Comparison of ENCODE assay signal across 8 cellular contexts in the genomic region with DNA sequence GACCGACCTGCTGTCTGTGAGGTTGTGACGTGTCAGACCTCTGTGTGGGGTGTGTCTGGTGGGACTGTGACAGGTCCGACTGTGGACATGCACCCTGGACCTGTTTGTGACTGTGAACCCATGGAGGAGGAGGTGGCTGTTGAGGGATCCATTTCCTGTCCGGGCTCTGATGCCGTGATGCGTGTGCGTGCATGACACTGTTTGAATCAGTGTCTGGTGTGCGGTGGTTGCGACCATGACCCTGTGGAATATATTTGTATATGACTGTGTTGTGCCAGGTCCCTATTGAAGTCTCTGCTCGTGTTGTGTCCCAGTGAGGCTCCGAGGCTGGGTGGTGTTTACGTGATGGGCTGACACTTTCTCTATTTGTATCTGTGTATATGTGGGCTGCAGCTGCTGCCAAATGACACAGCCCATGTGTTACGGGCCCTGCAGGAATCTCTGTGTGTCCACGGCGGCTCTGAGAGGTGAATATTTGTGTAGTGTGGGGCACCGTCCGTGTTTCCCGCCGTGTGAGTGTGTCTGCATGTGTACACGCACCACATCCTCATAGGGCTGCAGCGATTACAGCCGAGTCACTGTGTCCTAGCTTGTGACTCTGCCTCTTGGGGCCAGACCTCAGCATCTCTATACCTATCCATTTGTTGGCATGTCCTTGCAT. TPM values are rescaled to one million over a fixed set of nuclear protein-coding genes. Genes with fewer than 3 reads are reported as not detected.
DNase-seq lines count a peak whose midpoint lies in the region; ATAC-seq, FAIRE-seq and TF ChIP-seq lines count a peak whose summit lies in the region.

No MANE protein-coding gene starts in this region.

- WGBS in SK-N-SH (ENCODE audit: low lambda C conversion rate): 89% methylated on average over 14 of the region's 22 CpGs
- 3% methylated on average over 22 of the region's 22 CpGs for WGBS in GM12878 (ENCODE audit: insufficient coverage, insufficient replicate concordance, low lambda C conversion rate, missing lambda C conversion rate)

- in situ Hi-C loops in GM12878 (cut with MboI): no loop called here

- H3F3A ChIP-seq in SK-N-SH (replicated peaks; ENCODE audit: insufficient read depth): peaks cover 74% of the 10 kb centered on the region

- no peaks in the 10 kb centered on the region for H3K9me3 Mint-ChIP-seq in naive B cell

- POLR2A ChIA-PET in SK-N-SH (lab: Yijun Ruan, JAX): no interaction called here
- POLR2A ChIA-PET in GM12878 (lab: Charles Lee): interaction anchor here (0.9 to 1.6 kb wide), 3 partner anchors 18 to 36 kb away, joined by 3 to 5 read pairs (median 4); partner anchors contain the start of genes B9D2 and TGFB1

- no peak for TF ChIP-seq EP300 in SK-N-SH (IDR thresholded peaks at IDR 0.05; ENCODE audit: borderline replicate concordance in 1 of 2, low read depth in 1 of 2, low read length in 1 of 2)
- no peak for TF ChIP-seq EP300 in GM12878 (IDR thresholded peaks at IDR 0.05; ENCODE audit: borderline replicate concordance in 1 of 2, control insufficient read depth in 1 of 2, low read depth in 2 of 2, low read length in 2 of 2)

- peaks cover 32 to 39% of the 10 kb centered on the region in 2 experiments for H3K4me1 ChIP-seq in SK-N-SH (ENCODE audit: control insufficient read depth in 1 of 2, insufficient read depth in 2 of 2, low read depth in 1 of 2, low read length in 1 of 2)
- H3K4me1 ChIP-seq in GM12878 (ENCODE audit: control insufficient read depth, insufficient read depth, low read length): peaks cover 37% of the 10 kb centered on the region

- no peak for TF ChIP-seq CTCF in SK-N-SH (IDR thresholded peaks at IDR 0.05)
- no peak for TF ChIP-seq CTCF in GM12878 (IDR thresholded peaks at IDR 0.05 in 2 of 3, conservative IDR thresholded peaks at IDR 0.05 in 1 of 3; ENCODE audit: control insufficient read depth in 2 of 3, extremely low read depth in 1 of 3, insufficient read depth in 1 of 3, low read depth in 3 of 3, low read length in 3 of 3)

- SMC1A ChIA-PET in GM12878 (lab: Charles Lee; ENCODE audit: uncharacterized antibody, unreplicated experiment): interaction anchor here (1.8 kb wide), 1 partner anchor 65 kb away, joined by 5 read pairs; the partner anchor contains the start of gene HNRNPUL1

- no peak overlapping the region for H2AFZ ChIP-seq in SK-N-SH (ENCODE audit: low read depth)
- H2AFZ ChIP-seq in GM12878 (ENCODE audit: control insufficient read depth, low read depth, low read length): no peak overlapping the region; the same call in 1 of the 2 replicates

- CTCF ChIA-PET in SK-N-SH (lab: Yijun Ruan, JAX) (interaction anchor here (0.7 to 1.4 kb wide), 3 partner anchors 20 to 700 kb away, joined by 3 to 5 read pairs (median 5); no protein-coding TSS in a partner anchor), GM12878 (lab: Yijun Ruan, JAX) (interaction anchor here (0.6 to 2.1 kb wide), 2 partner anchors 24 to 27 kb away, joined by 3 to 8 read pairs; no protein-coding TSS in a partner anchor)

- FAIRE-seq in GM12878 (lab: Jason Lieb, UNC) (peak; percentile 7), H54 (lab: Jason Lieb, UNC) (no peak)

- H3K4me3 ChIP-seq in SK-N-SH (ENCODE audit: low read depth in 2 of 2, low read length in 1 of 2): no peak overlapping the region
- peak overlapping the region; percentile 46; the same call in 1 of the 2 replicates for H3K4me3 ChIP-seq in GM12878

- H3K27ac ChIP-seq in SK-N-SH (ENCODE audit: low read depth in 2 of 2, low read length in 1 of 2) (peak overlapping the region in 1 of 2 experiments; percentile 100; a peak in 1 of 4 replicates), GM12878 (ENCODE audit: control insufficient read depth, insufficient read depth) (peak overlapping the region; percentile 93)

- peak overlapping the region; percentile 96 to 100 (median 98) for H3K27ac Mint-ChIP-seq in naive B cell

- H3K9me2 ChIP-seq in SK-N-SH: no peaks in the 10 kb centered on the region

- peak overlapping the region; percentile 77 to 91 (median 84) for H3K4me3 Mint-ChIP-seq in naive B cell

- TF ChIP-seq RAD21 in SK-N-SH (IDR thresholded peaks at IDR 0.05; ENCODE audit: low read length): no peak
- no peak for TF ChIP-seq RAD21 in GM12878 (IDR thresholded peaks at IDR 0.05; ENCODE audit: insufficient read depth, low read depth, low read length)

- H3K36me3 ChIP-seq in SK-N-SH (replicated peaks in 1 of 2; ENCODE audit: control insufficient read depth in 1 of 2, insufficient read depth in 2 of 2, low read length in 1 of 2) (peaks cover 6 to 24% of the 10 kb centered on the region in 2 experiments), GM12878 (ENCODE audit: control insufficient read depth in 2 of 2, insufficient read depth in 2 of 2, low read length in 1 of 2) (peaks cover 9 to 27% of the 10 kb centered on the region in 2 experiments)

- no peaks in the 10 kb centered on the region for H3K27me3 Mint-ChIP-seq in naive B cell

- BruUV-seq in GM12878 (replicated peaks; lab: Mats Ljungman, UMichigan): no TSS peak

- H4K20me1 ChIP-seq in SK-N-SH (ENCODE audit: insufficient read depth) (peaks cover 8% of the 10 kb centered on the region), GM12878 (ENCODE audit: control insufficient read depth, insufficient read depth) (no peaks in the 10 kb centered on the region)

- ATAC-seq in SK-N-SH treated with all-trans-retinoic acid at 6 μM for 48 hours (no peak), HG03520 (IDR thresholded peaks at IDR 0.05; ENCODE audit: unreplicated experiment) (peak; percentile 24), GM12878 (peak; percentile 19), naive B cell (ENCODE audit: low read depth in 2 of 2) (peak; percentile 2), HG03139 (IDR thresholded peaks at IDR 0.05; ENCODE audit: unreplicated experiment) (no peak)

- TF ChIP-seq POLR2A in GM12878 (IDR thresholded peaks at IDR 0.05; ENCODE audit: low read depth, low read length) (peak; percentile 56), H54 (IDR thresholded peaks at IDR 0.05; ENCODE audit: low read depth, low read length) (no peak)

- intact Hi-C loops in GM12878 (cut with micrococcal nuclease; ENCODE audit: unreplicated experiment): no loop called here

- H3K9ac ChIP-seq in SK-N-SH: no peak overlapping the region
- peak overlapping the region; percentile 75; the same call in 1 of the 2 replicates for H3K9ac ChIP-seq in GM12878 (ENCODE audit: control insufficient read depth, insufficient read depth, low read length)

- DNase-seq in SK-N-SH (no peak), GM12878 (ENCODE audit: low read depth, low spot score) (no peak), naive B cell (no peak), H54 (ENCODE audit: insufficient read length, low spot score) (no peak), occipital lobe (lab: John Stamatoyannopoulos, UW) (no peak)

- H3K79me2 ChIP-seq in SK-N-SH (ENCODE audit: insufficient read depth) (peaks cover 56% of the 10 kb centered on the region), GM12878 (ENCODE audit: control insufficient read depth, insufficient read depth, low read length) (peaks cover 10% of the 10 kb centered on the region)

- H3K9me3 ChIP-seq in SK-N-SH (no peaks in the 10 kb centered on the region), GM12878 (replicated peaks; ENCODE audit: control insufficient read depth, insufficient read depth, low read length) (no peaks in the 10 kb centered on the region)

- H3K4me1 Mint-ChIP-seq in naive B cell: peaks cover 65 to 76% (median 76%) of the 10 kb centered on the region in 3 donors

- peaks cover 5 to 28% of the 10 kb centered on the region in 2 donors for H3K36me3 Mint-ChIP-seq in naive B cell

- H3K27me3 ChIP-seq in SK-N-SH (ENCODE audit: insufficient read depth): no peaks in the 10 kb centered on the region
- no peaks in the 10 kb centered on the region for H3K27me3 ChIP-seq in GM12878 (replicated peaks in 1 of 2; ENCODE audit: control insufficient read depth in 2 of 2, insufficient read depth in 2 of 2, low read length in 1 of 2)

- H3K4me2 ChIP-seq in SK-N-SH: peak overlapping the region; percentile 82; the same call in 1 of the 2 replicates
- peak overlapping the region; percentile 93 for H3K4me2 ChIP-seq in GM12878 (ENCODE audit: control insufficient read depth, insufficient read depth)

- RAD21 ChIA-PET in GM12878 (lab: Charles Lee; ENCODE audit: unreplicated experiment): interaction anchor here (1.3 to 2.8 kb wide), 7 partner anchors 8 to 40 kb away, joined by 3 to 26 read pairs (median 4); partner anchors contain the start of genes B9D2 and TGFB1

RNA-seq across cellular contexts. Expression of gene CCDC97, which starts 18.3 kb away (rescaled TPM):
- polyA plus RNA-seq in SK-N-SH (2012; rRNA removed) (8.7 and 9.6 TPM in 2 replicates), GM12878 (2011; rRNA removed) (4.3 and 9.2 TPM in 2 replicates), GM12878 (2014; fragmentation: Illumina TruSeq; extraction: Trizol) (11.0 and 19.4 TPM in 2 replicates), GM12878 (2014; fragmentation: Nextera tagmentation; extraction: Ambion mirVana) (1 to 10 TPM; 1.8 to 2.4 TPM), GM12878 (2014; rRNA removed) (24.4 and 28.1 TPM in 2 replicates), GM12878 (2016; fragmentation: Nextera tagmentation; extraction: Ambion mirVana) (10 to 100 TPM; 27.3 to 29.5 TPM), naive B cell (ENCODE audit: low read depth in 6 of 6) (10 to 100 TPM; 19.8 to 37.2 (median 31.7) TPM)
- polyA plus RNA-seq in SK-N-SH (2012; cell fraction: cytosol; rRNA removed): 5.3 and 6.8 TPM in 2 replicates
- polyA plus RNA-seq in SK-N-SH (2012; cell fraction: nucleus; rRNA removed): 11.7 and 13.7 TPM in 2 replicates
- total RNA-seq in GM12878 (2013; cell fraction: nucleolus; rRNA removed): 17.5 and 19.3 TPM in 2 replicates
- total RNA-seq in GM12878 (2014; rRNA removed) (14.4 and 18.3 TPM in 2 replicates), GM12878 (2014; rRNA removed; fragmentation: Illumina TruSeq; extraction: Trizol) (7.0 and 8.8 TPM in 2 replicates), GM12878 (2021) (32.9 and 34.1 TPM in 2 replicates), occipital lobe (6.4 TPM)
- 8.9 TPM for polyA plus RNA-seq in GM12878 (2011; ENCODE audit: low read depth)
- 11.4 and 12.1 TPM in 2 replicates for polyA plus RNA-seq in GM12878 (2011; cell fraction: cytosol; rRNA removed)
- 9.0 and 12.7 TPM in 2 replicates for polyA plus RNA-seq in GM12878 (2011; cell fraction: nucleus; rRNA removed)
- 17.3 and 22.2 TPM in 2 replicates for polyA plus RNA-seq in GM12878 (2012)
- 6.9 and 14.5 TPM in 2 replicates for polyA minus RNA-seq in GM12878 (2011; rRNA and poly(A)+ RNA removed)
- 6.1 and 8.8 TPM in 2 replicates for polyA minus RNA-seq in GM12878 (2011; cell fraction: cytosol; rRNA and poly(A)+ RNA removed)
- polyA minus RNA-seq in GM12878 (2011; cell fraction: nucleus; rRNA and poly(A)+ RNA removed): 5.0 and 12.9 TPM in 2 replicates

RNA-seq across cellular contexts. Expression of gene TGFB1, which starts 25.4 kb away (rescaled TPM):
- polyA plus RNA-seq in SK-N-SH (2012; rRNA removed) (13.5 and 25.5 TPM in 2 replicates), GM12878 (2011; rRNA removed) (3.6 and 5.9 TPM in 2 replicates), GM12878 (2014; fragmentation: Illumina TruSeq; extraction: Trizol) (10.0 and 24.3 TPM in 2 replicates), GM12878 (2014; fragmentation: Nextera tagmentation; extraction: Ambion mirVana) (under 1 TPM; 0.23 to 0.37 TPM), GM12878 (2014; rRNA removed) (33.3 and 48.2 TPM in 2 replicates), GM12878 (2016; fragmentation: Nextera tagmentation; extraction: Ambion mirVana) (1 to 10 TPM; 7.1 to 7.5 TPM), naive B cell (ENCODE audit: low read depth in 6 of 6) (10 to 100 TPM; 20.1 to 61.9 (median 35.4) TPM)
- 13.0 and 21.4 TPM in 2 replicates for polyA plus RNA-seq in SK-N-SH (2012; cell fraction: cytosol; rRNA removed)
- polyA plus RNA-seq in SK-N-SH (2012; cell fraction: nucleus; rRNA removed): 75.1 and 149 TPM in 2 replicates
- total RNA-seq in GM12878 (2013; cell fraction: nucleolus; rRNA removed): 51.1 and 51.2 TPM in 2 replicates
- total RNA-seq in GM12878 (2014; rRNA removed) (10.4 and 14.5 TPM in 2 replicates), GM12878 (2014; rRNA removed; fragmentation: Illumina TruSeq; extraction: Trizol) (14.2 and 14.4 TPM in 2 replicates), GM12878 (2021) (117 and 120 TPM in 2 replicates), occipital lobe (0.94 TPM)
- 36.8 TPM for polyA plus RNA-seq in GM12878 (2011; ENCODE audit: low read depth)
- 17.2 and 17.9 TPM in 2 replicates for polyA plus RNA-seq in GM12878 (2011; cell fraction: cytosol; rRNA removed)
- polyA plus RNA-seq in GM12878 (2011; cell fraction: nucleus; rRNA removed): 29.4 and 38.3 TPM in 2 replicates
- 75.0 and 80.1 TPM in 2 replicates for polyA plus RNA-seq in GM12878 (2012)
- 13.9 and 21.5 TPM in 2 replicates for polyA minus RNA-seq in GM12878 (2011; rRNA and poly(A)+ RNA removed)
- 36.7 and 56.1 TPM in 2 replicates for polyA minus RNA-seq in GM12878 (2011; cell fraction: cytosol; rRNA and poly(A)+ RNA removed)
- 11.5 and 21.3 TPM in 2 replicates for polyA minus RNA-seq in GM12878 (2011; cell fraction: nucleus; rRNA and poly(A)+ RNA removed)

RNA-seq across cellular contexts. Expression of gene B9D2, which starts 35.7 kb away (rescaled TPM):
- 9.0 and 13.3 TPM in 2 replicates for polyA plus RNA-seq in SK-N-SH (2012; rRNA removed)
- polyA plus RNA-seq in SK-N-SH (2012; cell fraction: cytosol; rRNA removed): 9.6 and 10.5 TPM in 2 replicates
- 8.1 and 9.0 TPM in 2 replicates for polyA plus RNA-seq in SK-N-SH (2012; cell fraction: nucleus; rRNA removed)
- total RNA-seq in GM12878 (2013; cell fraction: nucleolus; rRNA removed): 1.0 and 1.8 TPM in 2 replicates
- 4.6 and 6.0 TPM in 2 replicates for total RNA-seq in GM12878 (2014; rRNA removed)
- total RNA-seq in GM12878 (2014; rRNA removed; fragmentation: Illumina TruSeq; extraction: Trizol): 2.3 and 3.3 TPM in 2 replicates
- 5.0 and 5.5 TPM in 2 replicates for total RNA-seq in GM12878 (2021)
- 4.6 TPM for polyA plus RNA-seq in GM12878 (2011; ENCODE audit: low read depth)
- 3.7 and 8.3 TPM in 2 replicates for polyA plus RNA-seq in GM12878 (2011; rRNA removed)
- polyA plus RNA-seq in GM12878 (2011; cell fraction: cytosol; rRNA removed): 10.3 and 13.3 TPM in 2 replicates
- polyA plus RNA-seq in GM12878 (2011; cell fraction: nucleus; rRNA removed): 8.9 and 9.8 TPM in 2 replicates
- polyA plus RNA-seq in GM12878 (2012): 5.4 and 8.6 TPM in 2 replicates
- polyA plus RNA-seq in GM12878 (2014; fragmentation: Illumina TruSeq; extraction: Trizol): 0.25 and 2.4 TPM in 2 replicates
- polyA plus RNA-seq in GM12878 (2014; fragmentation: Nextera tagmentation; extraction: Ambion mirVana): 1 to 10 TPM; 2.5 to 5.0 TPM
- polyA plus RNA-seq in GM12878 (2014; rRNA removed): 5.5 and 6.3 TPM in 2 replicates
- polyA plus RNA-seq in GM12878 (2016; fragmentation: Nextera tagmentation; extraction: Ambion mirVana): 10 to 100 TPM; 10.8 to 12.4 TPM
- 3.1 and 4.7 TPM in 2 replicates for polyA minus RNA-seq in GM12878 (2011; rRNA and poly(A)+ RNA removed)
- polyA minus RNA-seq in GM12878 (2011; cell fraction: cytosol; rRNA and poly(A)+ RNA removed): 1.9 and 3.6 TPM in 2 replicates
- polyA minus RNA-seq in GM12878 (2011; cell fraction: nucleus; rRNA and poly(A)+ RNA removed): 1.9 and 2.4 TPM in 2 replicates
- polyA plus RNA-seq in naive B cell (ENCODE audit: low read depth in 6 of 6): 10 to 100 TPM in 5 of 6 donors, 1 to 10 TPM in 1; 3.2 to 17.3 (median 14.3) TPM
- total RNA-seq in occipital lobe: 5.3 TPM

RNA-seq across cellular contexts. Expression of gene TMEM91, which starts 48.0 kb away (rescaled TPM):
- polyA plus RNA-seq in SK-N-SH (2012; rRNA removed) (5.1 and 5.7 TPM in 2 replicates), GM12878 (2011; rRNA removed) (1.6 and 2.9 TPM in 2 replicates), GM12878 (2014; fragmentation: Illumina TruSeq; extraction: Trizol) (1.6 and 2.5 TPM in 2 replicates), GM12878 (2014; fragmentation: Nextera tagmentation; extraction: Ambion mirVana) (1 to 10 TPM; 1.6 to 2.1 TPM), GM12878 (2014; rRNA removed) (5.2 and 5.5 TPM in 2 replicates), GM12878 (2016; fragmentation: Nextera tagmentation; extraction: Ambion mirVana) (1 to 10 TPM; 1.5 to 1.9 TPM), naive B cell (ENCODE audit: low read depth in 6 of 6) (1 to 10 TPM in 5 of 6 donors, not detected in 1; 1.7 to 3.5 (median 2.2) TPM)
- polyA plus RNA-seq in SK-N-SH (2012; cell fraction: cytosol; rRNA removed): 0.85 and 1.0 TPM in 2 replicates
- 36.4 and 58.3 TPM in 2 replicates for polyA plus RNA-seq in SK-N-SH (2012; cell fraction: nucleus; rRNA removed)
- total RNA-seq in GM12878 (2013; cell fraction: nucleolus; rRNA removed): 9.0 and 12.0 TPM in 2 replicates
- total RNA-seq in GM12878 (2014; rRNA removed) (3.2 and 4.4 TPM in 2 replicates), GM12878 (2014; rRNA removed; fragmentation: Illumina TruSeq; extraction: Trizol) (2.1 and 3.0 TPM in 2 replicates), GM12878 (2021) (1.8 and 3.1 TPM in 2 replicates), occipital lobe (9.4 TPM)
- polyA plus RNA-seq in GM12878 (2011; ENCODE audit: low read depth): 3.1 TPM
- polyA plus RNA-seq in GM12878 (2011; cell fraction: cytosol; rRNA removed): 4.0 and 5.1 TPM in 2 replicates
- polyA plus RNA-seq in GM12878 (2011; cell fraction: nucleus; rRNA removed): 14.4 and 16.6 TPM in 2 replicates
- polyA plus RNA-seq in GM12878 (2012): 7.3 and 7.5 TPM in 2 replicates
- 5.2 and 5.3 TPM in 2 replicates for polyA minus RNA-seq in GM12878 (2011; rRNA and poly(A)+ RNA removed)
- 2.3 and 3.4 TPM in 2 replicates for polyA minus RNA-seq in GM12878 (2011; cell fraction: cytosol; rRNA and poly(A)+ RNA removed)
- polyA minus RNA-seq in GM12878 (2011; cell fraction: nucleus; rRNA and poly(A)+ RNA removed): 4.7 and 7.5 TPM in 2 replicates

Comparison
In these comparisons a context has a peak if more than half of its experiments do, and no peak if none do; other contexts are left out.
1. ATAC-seq: peak in HG03520 (single experiment), GM12878 (single experiment) and naive B cell (2 of 2); none in SK-N-SH treated with all-trans-retinoic acid at 6 μM for 48 hours (single experiment) and HG03139 (single experiment).
2. Of the 26 proteins assayed by ChIP-seq in both GM12878 and SK-N-SH: peak only in GM12878: POLR2AphosphoS5 and SIN3A; only in SK-N-SH: none; in both: none; in neither: 24.